ENCODE assay signal across 26 cellular contexts in the genomic region with DNA sequence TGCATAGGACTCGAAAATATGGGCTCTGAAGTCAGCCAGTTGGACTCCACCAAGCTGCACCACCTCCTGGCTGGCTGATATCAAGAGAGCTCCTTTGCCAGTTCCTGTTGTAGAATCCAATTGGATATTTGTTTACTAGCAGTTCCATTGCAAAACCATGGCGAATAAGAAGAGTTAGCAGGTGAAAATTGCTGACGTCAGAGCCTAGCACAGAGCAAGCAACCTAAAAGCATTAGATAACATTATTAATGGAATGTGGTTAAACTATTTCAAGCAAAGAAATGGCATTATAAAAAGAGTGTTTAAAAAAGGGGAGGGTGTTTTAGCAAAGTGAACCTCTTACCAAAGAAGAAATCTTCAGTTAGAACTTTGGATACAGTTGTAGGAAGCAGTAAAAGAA.
"Had no signal": no experiment of that assay in that cellular context is flagged by ENCODE, and none has a peak within 500 bp of the region (broad histone marks: within the 10 kb centered on the region; RNA-seq: fewer than 3 reads in every experiment).

No MANE protein-coding gene starts in this region.

- ATAC-seq: naive thymus-derived CD8-positive, alpha-beta T cell; natural killer cell treated with Interleukin-12 subunit alpha and Interleukin-12 subunit beta and Interleukin-15 and Interleukin-18, amount 100 ng/mL, for 72 hours; pancreas; psoas muscle; right cardiac atrium; sciatic nerve; stimulated activated effector memory CD8-positive, alpha-beta T cell treated with anti-CD3 and anti-CD28 coated beads, Interleukin-12 subunit alpha, Interleukin-12 subunit beta, amount 100 ng/mL, for 72 hours; stimulated activated naive B cell treated with anti-CD40 and anti-IgM and Interleukin-4, amounts not matched to agents 10 μg/mL and 1 μg/mL and 100 μg/mL, for 72 hours had no signal

- H3K27me3 ChIP-seq: neutrophil, pancreas, stomach, thyroid gland, tibial nerve, upper lobe of left lung, vagina had no signal

- H3K36me3 ChIP-seq: neutrophil, pancreas, stomach, thoracic aorta, thyroid gland, tibial nerve, upper lobe of left lung, vagina had no signal

- H3K4me1 ChIP-seq: pancreas, psoas muscle, stomach, thyroid gland, tibial nerve, upper lobe of left lung, vagina had no signal

- H3K4me3 ChIP-seq: pancreas, psoas muscle, skin epidermis, stomach, thoracic aorta, thyroid gland, tibial nerve, upper lobe of left lung, vagina had no signal

- DNase-seq: naive B cell; naive thymus-derived CD8-positive, alpha-beta T cell; nephron progenitor cell; nucleus accumbens; pancreas; psoas muscle; right cardiac atrium; stimulated activated CD4-positive, alpha-beta T cell treated with anti-CD3 and anti-CD28 coated beads, Interleukin-15, amount 100 ng/mL, for 24 hours; stimulated activated CD4-positive, alpha-beta T cell treated with anti-CD3 and anti-CD28 coated beads, Interleukin-2, amount 100 ng/mL, for 24 hours; stimulated activated CD4-positive, alpha-beta T cell treated with anti-CD3 and anti-CD28 coated beads, Interleukin-2, amount 100 ng/mL, for 48 hours; stimulated activated CD4-positive, alpha-beta T cell treated with anti-CD3 and anti-CD28 coated beads, Interleukin-4, amount 100 ng/mL, for 24 hours; stimulated activated naive B cell treated with anti-CD40 and anti-IgM and Interleukin-4, amounts not matched to agents 10 μg/mL and 1 μg/mL and 100 μg/mL, for 72 hours; stimulated activated naive CD4-positive, alpha-beta T cell treated with Interleukin-2 at 50 U/mL for 16 hours; stomach; thyroid gland; trophoblast cell; upper lobe of left lung had no signal

- H3K27ac ChIP-seq: neutrophil, pancreas, psoas muscle, skin epidermis, stomach, thoracic aorta, thyroid gland, tibial nerve, upper lobe of left lung, vagina had no signal

- FAIRE-seq: pancreas, urothelium cell line had no signal

- H3K9me3 ChIP-seq: neutrophil, pancreas, psoas muscle, stomach, thoracic aorta, thyroid gland, tibial nerve, upper lobe of left lung, vagina had no signal
